ENCODE assay signal across 8 cellular contexts in the genomic region with DNA sequence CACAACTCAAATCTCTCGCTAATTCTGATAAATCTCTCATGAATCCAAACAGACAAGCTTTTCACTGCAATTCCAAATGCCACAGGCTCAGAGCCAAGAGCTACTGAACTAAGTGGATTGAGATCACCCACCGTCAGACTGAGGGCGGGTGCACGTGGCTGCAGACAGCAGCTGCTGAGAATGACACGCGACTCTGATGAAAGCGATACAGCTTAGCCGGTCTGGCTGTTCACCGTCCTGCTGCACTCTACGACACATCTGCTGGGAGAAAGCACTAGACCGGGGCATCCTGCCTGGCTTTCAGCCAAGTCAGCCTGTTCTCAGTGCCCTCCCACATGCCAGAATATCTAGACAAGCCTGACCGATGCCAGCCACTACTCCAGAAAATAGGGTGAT. TPM values are rescaled to one million over a fixed set of nuclear protein-coding genes. Genes with fewer than 3 reads are reported as not detected.
DNase-seq lines count a peak whose midpoint lies in the region; ATAC-seq and TF ChIP-seq lines count a peak whose summit lies in the region.

No MANE protein-coding gene starts in this region.

- peak overlapping the region; percentile 68 for H3K4me2 ChIP-seq in skeletal muscle satellite cell (ENCODE audit: low read length)

- no peak overlapping the region for H3K4me3 ChIP-seq in Jurkat, Clone E6-1 (ENCODE audit: low read length)
- H3K4me3 ChIP-seq in skeletal muscle satellite cell (ENCODE audit: low read length), result no peak overlapping the region
- H3K4me3 ChIP-seq in vagina, result no peak overlapping the region

- in situ Hi-C loops in GM13977 (cut with MboI; ENCODE audit: low pct_unique_long_range_greater_than_20kb, low sequenced_read_pairs, unreplicated experiment), result no loop called here

- DNase-seq in GM13977 (ENCODE audit: low spot score) (peak; percentile 74), SW480 (ENCODE audit: low spot score) (peak; percentile 62), glomerular visceral epithelial cell (ENCODE audit: extremely low spot score) (peak; percentile 97), HuH-7 (ENCODE audit: low spot score) (no peak), vagina (ENCODE audit: extremely low spot score in 2 of 2) (no peak)
- peak; percentile 85 for DNase-seq in Jurkat, Clone E6-1 (ENCODE audit: low read depth, low spot score)

- no peak overlapping the region for H3K27ac ChIP-seq in vagina

- no peak for TF ChIP-seq POLR2A in vagina (IDR thresholded peaks at IDR 0.05)

- no peaks in the 10 kb centered on the region for H3K27me3 ChIP-seq in skeletal muscle satellite cell (ENCODE audit: control insufficient read depth, insufficient read depth, low read length)
- H3K27me3 ChIP-seq in vagina, result no peaks in the 10 kb centered on the region

- no peaks in the 10 kb centered on the region for H3K9me3 ChIP-seq in skeletal muscle satellite cell (replicated peaks; ENCODE audit: low read length)
- no peaks in the 10 kb centered on the region for H3K9me3 ChIP-seq in vagina

- H3K36me3 ChIP-seq in skeletal muscle satellite cell (ENCODE audit: insufficient read depth, low read length) (peaks cover 7% of the 10 kb centered on the region), vagina (peaks cover 0 to 14% of the 10 kb centered on the region in 2 donors)

- ATAC-seq in HG03095 (IDR thresholded peaks at IDR 0.05; ENCODE audit: unreplicated experiment), result no peak

- H3K4me1 ChIP-seq in skeletal muscle satellite cell (ENCODE audit: control insufficient read depth, insufficient read depth, low read length) (peaks cover 15% of the 10 kb centered on the region), vagina (no peaks in the 10 kb centered on the region)

- intact Hi-C loops in vagina (cut with DNase I), result no loop called here

- no peak overlapping the region for H3K9ac ChIP-seq in skeletal muscle satellite cell (ENCODE audit: low read depth, low read length)

- TF ChIP-seq CTCF in GM13977 (IDR thresholded peaks at IDR 0.05; ENCODE audit: extremely low read depth, insufficient read depth, missing control alignments) (no peak), vagina (IDR thresholded peaks at IDR 0.05) (no peak)

RNA-seq across cellular contexts. Expression of a gene that starts 42.6 kb away (rescaled TPM):
- polyA plus RNA-seq in Jurkat, Clone E6-1 (2012; ENCODE audit: insufficient read depth, insufficient read length), result 77.1 TPM
- total RNA-seq in skeletal muscle satellite cell (2012; rRNA removed), result 19.7 and 23.3 TPM in 2 replicates
- 62.9 TPM for total RNA-seq in vagina

Comparison
In these comparisons a context has a peak if more than half of its experiments do, and no peak if none do; other contexts are left out.
1. DNase-seq: peak in GM13977 (single experiment), Jurkat, Clone E6-1 (single experiment), SW480 (single experiment) and glomerular visceral epithelial cell (single experiment); none in HuH-7 (single experiment) and vagina (0 of 2).